ENCODE assay signal across 21 cellular contexts in genomic region chr6:13277231-13277630, GRCh38. TPM values are rescaled to one million over a fixed set of nuclear protein-coding genes. Genes with fewer than 3 reads are reported as not detected.
A peak's percentile ranks its signal among the peaks of the same experiment; 100 is the strongest.
DNase-seq lines count a peak whose midpoint lies in the region; ATAC-seq, FAIRE-seq and TF ChIP-seq lines count a peak whose summit lies in the region.
"Had no signal": no experiment of that assay in that cellular context is flagged by ENCODE, and none has a peak within 500 bp of the region (broad histone marks: within the 10 kb centered on the region; RNA-seq: fewer than 3 reads in every experiment).

No MANE protein-coding gene starts in this region.

- no peaks in the 10 kb centered on the region for H3K9me3 ChIP-seq in HepG2 (ENCODE audit: low read length)
- H3K9me3 ChIP-seq in right lobe of liver, result no peaks in the 10 kb centered on the region
- H3K9me3 ChIP-seq in GM12878 (replicated peaks; ENCODE audit: control insufficient read depth, insufficient read depth, low read length), result no peaks in the 10 kb centered on the region
- H3K9me3 ChIP-seq in tibial nerve, result no peaks in the 10 kb centered on the region
- H3K9me3 ChIP-seq: SJSA1 had no signal

- TF ChIP-seq RAD21 in HepG2 (CRISPR knock-in tag; IDR thresholded peaks at IDR 0.05) (no peak), GM12878 (IDR thresholded peaks at IDR 0.05; ENCODE audit: insufficient read depth, low read depth, low read length) (no peak)

- H3K9me3 Mint-ChIP-seq in naive B cell, result no peaks in the 10 kb centered on the region
- H3K9me3 Mint-ChIP-seq: CD4-positive, CD25-positive, alpha-beta regulatory T cell had no signal

- H3K79me2 ChIP-seq in HepG2 (ENCODE audit: insufficient read depth, low read length) (no peaks in the 10 kb centered on the region), GM12878 (ENCODE audit: control insufficient read depth, insufficient read depth, low read length) (peaks cover 59% of the 10 kb centered on the region)

- peak overlapping the region; percentile 64 to 97 (median 96) for H3K27ac Mint-ChIP-seq in naive B cell

- H3K4me1 Mint-ChIP-seq in naive B cell, result peaks cover 53 to 74% (median 63%) of the 10 kb centered on the region in 3 donors

- H4K20me1 ChIP-seq in HepG2 (ENCODE audit: insufficient read depth, low read length), result no peaks in the 10 kb centered on the region
- peaks cover 4% of the 10 kb centered on the region for H4K20me1 ChIP-seq in GM12878 (ENCODE audit: control insufficient read depth, insufficient read depth)

- no peaks in the 10 kb centered on the region for H3K36me3 ChIP-seq in HepG2 (replicated peaks in 1 of 2; ENCODE audit: control insufficient read depth in 1 of 2, insufficient read depth in 2 of 2, low read length in 2 of 2)
- H3K36me3 ChIP-seq in right lobe of liver, result no peaks in the 10 kb centered on the region
- peaks cover 12 to 22% of the 10 kb centered on the region in 2 experiments for H3K36me3 ChIP-seq in GM12878 (ENCODE audit: control insufficient read depth in 2 of 2, insufficient read depth in 2 of 2, low read length in 1 of 2)
- H3K36me3 ChIP-seq in tibial nerve, result peaks cover 0 to 15% (median 0%) of the 10 kb centered on the region in 3 donors
- H3K36me3 ChIP-seq: SJSA1 had no signal

- POLR2A ChIA-PET in HepG2 (lab: Yijun Ruan, JAX), result no interaction called here
- POLR2A ChIA-PET in GM12878 (lab: Charles Lee), result interaction anchor here (0.6 to 5.4 kb wide), 3 partner anchors 26 to 83 kb away, joined by 3 to 37 read pairs (median 3); no protein-coding TSS in a partner anchor

- H3K4me3 ChIP-seq in HepG2 (replicated peaks in 1 of 3; ENCODE audit: insufficient read depth in 1 of 3, low read depth in 2 of 3, low read length in 3 of 3) (no peak overlapping the region), right lobe of liver (no peak overlapping the region), GM12878 (peak overlapping the region; percentile 38), tibial nerve (no peak overlapping the region)
- H3K4me3 ChIP-seq: GM23248, SJSA1 had no signal

- FAIRE-seq in HepG2 (lab: Jason Lieb, UNC) (no peak), GM12878 (lab: Jason Lieb, UNC) (no peak)
- FAIRE-seq: A204.1, HTR-8/SVneo had no signal

- ATAC-seq in HepG2 (peak; percentile 19; the same call in 1 of the 3 replicates), right lobe of liver (no peak), GM12878 (no peak), naive B cell (ENCODE audit: low read depth in 2 of 2) (no peak)
- ATAC-seq: Right ventricle myocardium inferior had no signal

- TF ChIP-seq POLR2A in HepG2 (IDR thresholded peaks at IDR 0.05; ENCODE audit: insufficient read depth in 1 of 2, low read depth in 2 of 2, low read length in 2 of 2) (no peak), right lobe of liver (IDR thresholded peaks at IDR 0.05) (no peak), GM12878 (IDR thresholded peaks at IDR 0.05; ENCODE audit: low read depth, low read length) (no peak), tibial nerve (IDR thresholded peaks at IDR 0.05) (no peak)

- TF ChIP-seq CTCF in HepG2 (CRISPR knock-in tag; IDR thresholded peaks at IDR 0.05) (no peak), right lobe of liver (IDR thresholded peaks at IDR 0.05) (no peak), GM12878 (IDR thresholded peaks at IDR 0.05 in 2 of 3, conservative IDR thresholded peaks at IDR 0.05 in 1 of 3; ENCODE audit: control insufficient read depth in 2 of 3, extremely low read depth in 1 of 3, insufficient read depth in 1 of 3, low read depth in 3 of 3, low read length in 3 of 3) (no peak), tibial nerve (IDR thresholded peaks at IDR 0.05) (no peak)

- peaks cover 17 to 20% of the 10 kb centered on the region in 2 donors for H3K36me3 Mint-ChIP-seq in naive B cell

- H3K4me2 ChIP-seq in HepG2 (ENCODE audit: low read depth, low read length) (no peak overlapping the region), GM12878 (ENCODE audit: control insufficient read depth, insufficient read depth) (peak overlapping the region; percentile 71)

- peak overlapping the region; percentile 38 to 100 (median 70) for H3K4me3 Mint-ChIP-seq in naive B cell
- H3K4me3 Mint-ChIP-seq: CD4-positive, CD25-positive, alpha-beta regulatory T cell had no signal

- WGBS in HepG2 (ENCODE audit: low lambda C conversion rate), result 58% methylated on average over 2 of the region's 2 CpGs
- 100% methylated on average over 2 of the region's 2 CpGs for WGBS in right lobe of liver (ENCODE audit: insufficient coverage, low coverage, low lambda C conversion rate, missing lambda C conversion rate)
- WGBS in GM12878 (ENCODE audit: insufficient coverage, insufficient replicate concordance, low lambda C conversion rate, missing lambda C conversion rate), result 100% methylated on average over 2 of the region's 2 CpGs
- WGBS in tibial nerve, 2 donors, result 87 to 89% methylated on average over 2 of the region's 2 CpGs

- SMC1A ChIA-PET in GM12878 (lab: Charles Lee; ENCODE audit: uncharacterized antibody, unreplicated experiment), result interaction anchor here (0.6 to 8.5 kb wide), 16 partner anchors 13 to 237 kb away, joined by 3 to 114 read pairs (median 8); partner anchors contain the start of gene TBC1D7

- no peak overlapping the region for H3K9ac ChIP-seq in HepG2 (ENCODE audit: insufficient read depth, low read depth, low read length)
- H3K9ac ChIP-seq in GM12878 (ENCODE audit: control insufficient read depth, insufficient read depth, low read length), result peak overlapping the region; percentile 8; the same call in 1 of the 2 replicates
- H3K9ac ChIP-seq: GM23248 had no signal

- in situ Hi-C loops in HepG2 (cut with HindIII; ENCODE audit: extremely low pct_ligation_motif_present, low pct_unique_long_range_greater_than_20kb), result no loop called here
- in situ Hi-C loops in GM12878 (cut with MboI), result no loop called here

- CTCF ChIA-PET in HepG2 (lab: Yijun Ruan, JAX; ENCODE audit: low intra/inter-chr PET ratio, low total read pairs), result no interaction called here
- CTCF ChIA-PET in GM12878 (lab: Yijun Ruan, JAX), result interaction anchor here (0.6 to 7.0 kb wide), 16 partner anchors 9 to 366 kb away, joined by 3 to 108 read pairs (median 4); partner anchors contain the start of gene TBC1D7

- no peaks in the 10 kb centered on the region for H3K27me3 ChIP-seq in HepG2 (ENCODE audit: control insufficient read depth in 1 of 2, insufficient read depth in 2 of 2, low read length in 2 of 2)
- no peaks in the 10 kb centered on the region for H3K27me3 ChIP-seq in right lobe of liver
- no peaks in the 10 kb centered on the region; a peak in 1 of 4 replicates for H3K27me3 ChIP-seq in GM12878 (replicated peaks in 1 of 2; ENCODE audit: control insufficient read depth in 2 of 2, insufficient read depth in 2 of 2, low read length in 1 of 2)
- no peaks in the 10 kb centered on the region for H3K27me3 ChIP-seq in tibial nerve
- H3K27me3 ChIP-seq: SJSA1 had no signal

- no peak for TF ChIP-seq EP300 in HepG2 (IDR thresholded peaks at IDR 0.05; ENCODE audit: low read depth in 2 of 2, low read length in 2 of 2)
- TF ChIP-seq EP300 in HepG2 (CRISPR knock-in tag; IDR thresholded peaks at IDR 0.05; ENCODE audit: borderline replicate concordance), result no peak
- TF ChIP-seq EP300 in GM12878 (IDR thresholded peaks at IDR 0.05; ENCODE audit: borderline replicate concordance in 1 of 2, control insufficient read depth in 1 of 2, low read depth in 2 of 2, low read length in 2 of 2), result no peak
- TF ChIP-seq EP300 in tibial nerve (IDR thresholded peaks at IDR 0.05), result no peak

- no peaks in the 10 kb centered on the region for H3K27me3 Mint-ChIP-seq in naive B cell
- H3K27me3 Mint-ChIP-seq: CD4-positive, CD25-positive, alpha-beta regulatory T cell had no signal

- H2AFZ ChIP-seq in HepG2 (ENCODE audit: low read length) (no peak overlapping the region), GM12878 (ENCODE audit: control insufficient read depth, low read depth, low read length) (no peak overlapping the region)
- H2AFZ ChIP-seq: GM23248 had no signal

- BruUV-seq in HepG2 (replicated peaks; lab: Mats Ljungman, UMichigan) (no TSS peak), GM12878 (replicated peaks; lab: Mats Ljungman, UMichigan) (no TSS peak)

- H3K4me1 ChIP-seq in HepG2 (ENCODE audit: insufficient read depth, low read length) (peaks cover 4% of the 10 kb centered on the region), right lobe of liver (no peaks in the 10 kb centered on the region), GM12878 (ENCODE audit: control insufficient read depth, insufficient read depth, low read length) (peaks cover 36% of the 10 kb centered on the region), tibial nerve (peaks cover 0 to 19% (median 7%) of the 10 kb centered on the region in 4 donors)
- H3K4me1 ChIP-seq: SJSA1 had no signal

- DNase-seq in HepG2 (ENCODE audit: low spot score) (no peak), right lobe of liver (no peak), GM12878 (ENCODE audit: low read depth, low spot score) (no peak), naive B cell (no peak), NAMALWA (ENCODE audit: low spot score) (no peak), hepatic stellate cell (ENCODE audit: low spot score) (no peak), tibial nerve (ENCODE audit: low spot score in 2 of 2) (no peak)
- DNase-seq: CD4-positive, CD25-positive, alpha-beta regulatory T cell; GM23248; HCEC 1CT; IMR-90; NCI-H1092; NCI-H1436; NCI-H187 treated with DMSO at 0.1 percent for 48 hours; NCI-H2107; NCI-H446 treated with DMSO at 0.1 percent for 48 hours; NCI-H526 treated with DMSO at 0.1 percent for 48 hours had no signal

- H3K27ac ChIP-seq in HepG2 (ENCODE audit: extremely low read length, insufficient read depth, low read length) (no peak overlapping the region), right lobe of liver (no peak overlapping the region), GM12878 (ENCODE audit: control insufficient read depth, insufficient read depth) (no peak overlapping the region), tibial nerve (no peak overlapping the region)
- H3K27ac ChIP-seq: GM23248, SJSA1 had no signal

- intact Hi-C loops in HepG2 (cut with micrococcal nuclease; ENCODE audit: unreplicated experiment) (no loop called here), right lobe of liver (cut with DNase I) (no loop called here), GM12878 (cut with micrococcal nuclease; ENCODE audit: unreplicated experiment) (no loop called here)

- RAD21 ChIA-PET in GM12878 (lab: Charles Lee; ENCODE audit: unreplicated experiment), result interaction anchor here (0.7 to 9.8 kb wide), 15 partner anchors 14 to 298 kb away, joined by 3 to 116 read pairs (median 7); partner anchors contain the start of gene TBC1D7

RNA-seq across cellular contexts. Expression of gene TBC1D7, which starts 51.1 kb away (rescaled TPM):
- total RNA-seq in HepG2 (2016; rRNA removed; fragmentation: Illumina TruSeq; extraction: Trizol) (23.3 and 28.5 TPM in 2 replicates), right lobe of liver (10 to 100 TPM in 2 of 6 experiments, 1 to 10 TPM in 4; 7.8 to 16.0 (median 9.7) TPM), GM12878 (2014; rRNA removed) (20.8 and 24.6 TPM in 2 replicates), GM12878 (2014; rRNA removed; fragmentation: Illumina TruSeq; extraction: Trizol) (19.8 and 21.9 TPM in 2 replicates), GM12878 (2021) (21.0 and 23.1 TPM in 2 replicates), tibial nerve (10 to 100 TPM in 1 of 4 donors, 1 to 10 TPM in 3; 5.5 to 28.2 (median 7.1) TPM)
- total RNA-seq in HepG2 (2016; cell fraction: cytosol; rRNA removed; fragmentation: Illumina TruSeq; extraction: Trizol; ENCODE audit: low read depth), result 12.0 and 14.1 TPM in 2 replicates
- 25.7 and 25.9 TPM in 2 replicates for total RNA-seq in HepG2 (2016; cell fraction: insoluble cytoplasmic fraction; rRNA removed; fragmentation: Illumina TruSeq; extraction: Trizol)
- 18.1 and 20.7 TPM in 2 replicates for total RNA-seq in HepG2 (2016; cell fraction: membrane; rRNA removed; fragmentation: Illumina TruSeq; extraction: Trizol)
- total RNA-seq in HepG2 (2016; cell fraction: nucleus; rRNA removed; fragmentation: Illumina TruSeq; extraction: Trizol), result 38.3 and 38.4 TPM in 2 replicates
- polyA plus RNA-seq in HepG2 (2011; rRNA removed) (24.3 and 30.8 TPM in 2 replicates), GM12878 (2011; rRNA removed) (51.7 and 63.8 TPM in 2 replicates), GM12878 (2014; fragmentation: Illumina TruSeq; extraction: Trizol) (23.7 and 26.0 TPM in 2 replicates), GM12878 (2014; fragmentation: Nextera tagmentation; extraction: Ambion mirVana) (10 to 100 TPM; 36.5 to 39.3 TPM), GM12878 (2014; rRNA removed) (20.1 and 20.9 TPM in 2 replicates), GM12878 (2016; fragmentation: Nextera tagmentation; extraction: Ambion mirVana) (10 to 100 TPM; 57.7 to 65.9 TPM), naive B cell (ENCODE audit: low read depth in 6 of 6) (10 to 100 TPM; 21.9 to 50.4 (median 26.7) TPM)
- 14.7 and 17.2 TPM in 2 replicates for polyA plus RNA-seq in HepG2 (2011; cell fraction: cytosol; rRNA removed)
- 14.9 and 19.7 TPM in 2 replicates for polyA plus RNA-seq in HepG2 (2011; cell fraction: nucleus; rRNA removed)
- polyA plus RNA-seq in HepG2 (2012), result 18.4 and 21.3 TPM in 2 replicates
- 10.6 and 14.9 TPM in 2 replicates for polyA plus RNA-seq in HepG2 (2016; cell fraction: cytosol; fragmentation: Illumina TruSeq; extraction: Trizol; ENCODE audit: low read depth)
- polyA plus RNA-seq in HepG2 (2016; cell fraction: insoluble cytoplasmic fraction; fragmentation: Illumina TruSeq; extraction: Trizol; ENCODE audit: low read depth), result 37.2 and 41.0 TPM in 2 replicates
- 14.6 and 19.3 TPM in 2 replicates for polyA plus RNA-seq in HepG2 (2016; cell fraction: membrane; fragmentation: Illumina TruSeq; extraction: Trizol; ENCODE audit: low read depth)
- polyA plus RNA-seq in HepG2 (2016; cell fraction: nucleus; fragmentation: Illumina TruSeq; extraction: Trizol; ENCODE audit: insufficient read depth, low read depth), result 27.9 and 28.4 TPM in 2 replicates
- 32.1 and 53.3 TPM in 2 replicates for polyA minus RNA-seq in HepG2 (2011; rRNA and poly(A)+ RNA removed; ENCODE audit: low replicate concordance)
- polyA minus RNA-seq in HepG2 (2011; cell fraction: cytosol; rRNA and poly(A)+ RNA removed), result 8.5 and 11.2 TPM in 2 replicates
- polyA minus RNA-seq in HepG2 (2011; cell fraction: nucleus; rRNA and poly(A)+ RNA removed), result 56.8 and 61.8 TPM in 2 replicates
- 62.0 and 68.8 TPM in 2 replicates for total RNA-seq in GM12878 (2013; cell fraction: nucleolus; rRNA removed)
- 24.3 TPM for polyA plus RNA-seq in GM12878 (2011; ENCODE audit: low read depth)
- 28.9 and 39.1 TPM in 2 replicates for polyA plus RNA-seq in GM12878 (2011; cell fraction: cytosol; rRNA removed)
- 34.2 and 40.4 TPM in 2 replicates for polyA plus RNA-seq in GM12878 (2011; cell fraction: nucleus; rRNA removed)
- 21.2 and 26.7 TPM in 2 replicates for polyA plus RNA-seq in GM12878 (2012)
- polyA minus RNA-seq in GM12878 (2011; rRNA and poly(A)+ RNA removed), result 35.0 and 64.7 TPM in 2 replicates
- 12.4 and 14.1 TPM in 2 replicates for polyA minus RNA-seq in GM12878 (2011; cell fraction: cytosol; rRNA and poly(A)+ RNA removed)
- polyA minus RNA-seq in GM12878 (2011; cell fraction: nucleus; rRNA and poly(A)+ RNA removed), result 38.0 and 56.2 TPM in 2 replicates
